ENCODE assay signal across 8 cellular contexts in the genomic region with DNA sequence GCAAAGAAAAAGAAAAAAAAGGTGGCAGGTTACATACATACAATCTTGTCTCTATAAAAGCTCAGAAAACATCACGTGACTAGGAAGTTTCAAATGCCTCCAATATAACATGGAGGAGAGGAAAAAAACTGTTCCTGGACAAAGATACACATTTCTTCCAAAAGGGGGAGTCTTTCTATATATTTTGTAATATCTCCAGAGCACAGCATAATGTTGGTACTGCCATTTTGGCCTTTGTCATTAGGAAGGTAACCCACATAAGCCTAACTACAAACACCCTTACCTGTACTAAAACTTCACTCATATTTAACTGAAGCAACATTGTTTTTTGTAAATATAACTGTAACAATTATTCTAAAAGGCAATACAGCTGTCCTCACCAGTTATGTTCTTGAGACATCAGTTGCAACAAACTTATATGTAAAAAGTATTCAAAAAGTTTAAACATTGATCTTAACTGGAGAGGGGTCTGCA. TPM values are rescaled to one million over a fixed set of nuclear protein-coding genes. Genes with fewer than 3 reads are reported as not detected.
A peak's percentile ranks its signal among the peaks of the same experiment; 100 is the strongest.
DNase-seq lines count a peak whose midpoint lies in the region; ATAC-seq and TF ChIP-seq lines count a peak whose summit lies in the region.

No MANE protein-coding gene starts in this region.

- H3K36me3 ChIP-seq in SU-DHL-6 (ENCODE audit: low read length) = peaks cover 20% of the 10 kb centered on the region

- H3K27ac Mint-ChIP-seq in activated naive CD4-positive, alpha-beta T cell treated with anti-CD3 and anti-CD28 coated beads, Interleukin-2, amount 50 U/mL, for 24 hours = peak overlapping the region; percentile 99

- ATAC-seq in GM19035 (IDR thresholded peaks at IDR 0.05; ENCODE audit: unreplicated experiment) (no peak), HG03108 (IDR thresholded peaks at IDR 0.05; ENCODE audit: unreplicated experiment) (no peak)

- H3K79me2 ChIP-seq in SU-DHL-6 (ENCODE audit: insufficient read depth, low read length) = peaks cover 38% of the 10 kb centered on the region

- H2AFZ ChIP-seq in SU-DHL-6 (ENCODE audit: low read depth, low read length, severe bottlenecking) = peak overlapping the region; percentile 49

- H3K4me1 Mint-ChIP-seq in activated naive CD4-positive, alpha-beta T cell treated with anti-CD3 and anti-CD28 coated beads, Interleukin-2, amount 50 U/mL, for 24 hours = peaks cover 30% of the 10 kb centered on the region

- no peaks in the 10 kb centered on the region for H3K27me3 ChIP-seq in SU-DHL-6 (ENCODE audit: low read length)

- H3K27me3 Mint-ChIP-seq in activated naive CD4-positive, alpha-beta T cell treated with anti-CD3 and anti-CD28 coated beads, Interleukin-2, amount 50 U/mL, for 24 hours = peaks cover 7% of the 10 kb centered on the region

- H3K9me3 ChIP-seq in SU-DHL-6 (ENCODE audit: insufficient read depth, low read length) = no peaks in the 10 kb centered on the region

- peak overlapping the region; percentile 95 for H3K4me3 ChIP-seq in SU-DHL-6 (ENCODE audit: insufficient read depth, low read length, poor library complexity, severe bottlenecking)
- no peak overlapping the region for H3K4me3 ChIP-seq in fibroblast of the aortic adventitia (ENCODE audit: low read depth, low read length)

- H3K9me3 Mint-ChIP-seq in activated naive CD4-positive, alpha-beta T cell treated with anti-CD3 and anti-CD28 coated beads, Interleukin-2, amount 50 U/mL, for 24 hours = no peaks in the 10 kb centered on the region

- H3K27ac ChIP-seq in SU-DHL-6 (ENCODE audit: low read depth, low read length) = peak overlapping the region; percentile 46; the same call in 1 of the 2 replicates

- H3F3A ChIP-seq in SU-DHL-6 (ENCODE audit: insufficient read depth) = peaks cover 8% of the 10 kb centered on the region; the same call in 1 of the 2 replicates

- TF ChIP-seq CTCF in SU-DHL-6 (IDR thresholded peaks at IDR 0.05; ENCODE audit: insufficient read depth, low read length, poor library complexity, severe bottlenecking) (peak; percentile 18), fibroblast of the aortic adventitia (IDR thresholded peaks at IDR 0.05; ENCODE audit: insufficient read depth, low read length) (peak; percentile 35)

- DNase-seq in activated naive CD4-positive, alpha-beta T cell treated with Interleukin-2 at 50 U/mL for 16 hours = no peak
- peak; percentile 81 for DNase-seq in NCI-H1105 treated with DMSO at 0.1 percent for 48 hours (lab: John Stamatoyannopoulos, UW)
- DNase-seq in fibroblast of the aortic adventitia (ENCODE audit: low read depth) = peak; percentile 76
- peak; percentile 36 for DNase-seq in stromal cell of bone marrow (ENCODE audit: low read depth)

- H3K9ac ChIP-seq in SU-DHL-6 (ENCODE audit: low read length) = peak overlapping the region; percentile 97

- H3K4me2 ChIP-seq in SU-DHL-6 (ENCODE audit: low read depth, low read length, poor library complexity, severe bottlenecking) = peak overlapping the region; percentile 82

- H3K9me2 ChIP-seq in SU-DHL-6 (replicated peaks; ENCODE audit: insufficient read depth, low read length) = no peaks in the 10 kb centered on the region

- H3K36me3 Mint-ChIP-seq in activated naive CD4-positive, alpha-beta T cell treated with anti-CD3 and anti-CD28 coated beads, Interleukin-2, amount 50 U/mL, for 24 hours = peaks cover 25% of the 10 kb centered on the region

- H3K4me3 Mint-ChIP-seq in activated naive CD4-positive, alpha-beta T cell treated with anti-CD3 and anti-CD28 coated beads, Interleukin-2, amount 50 U/mL, for 24 hours = peak overlapping the region; percentile 97

- peaks cover 20% of the 10 kb centered on the region for H4K20me1 ChIP-seq in SU-DHL-6 (ENCODE audit: low read depth, low read length)

RNA-seq across cellular contexts. Expression of gene BTF3, which starts 1.2 kb away (rescaled TPM):
- 393 and 484 TPM in 2 replicates for total RNA-seq in fibroblast of the aortic adventitia (ENCODE audit: low replicate concordance)

RNA-seq across cellular contexts. Expression of gene FOXD1, which starts 48.4 kb away (rescaled TPM):
- total RNA-seq in fibroblast of the aortic adventitia (ENCODE audit: low replicate concordance) = 0.74 and 4.2 TPM in 2 replicates
